Comparison of ENCODE assay signal across 9 cellular contexts in genomic region chr3:10551821-10552630, GRCh38. TPM values are rescaled to one million over a fixed set of nuclear protein-coding genes. Genes with fewer than 3 reads are reported as not detected.
DNase-seq lines count a peak whose midpoint lies in the region; ATAC-seq and TF ChIP-seq lines count a peak whose summit lies in the region.
"Had no signal": no experiment of that assay in that cellular context is flagged by ENCODE, and none has a peak within 500 bp of the region (broad histone marks: within the 10 kb centered on the region; RNA-seq: fewer than 3 reads in every experiment).

No MANE protein-coding gene starts in this region.

- DNase-seq in HCEC 1CT, result peak; percentile 11
- peak in 33 of 34 experiments; percentile 19 to 76 (median 43) for DNase-seq in T-cell
- peak; percentile 87 for DNase-seq in lower lobe of right lung
- peak; percentile 65 for DNase-seq in stimulated activated CD8-positive, alpha-beta memory T cell treated with anti-CD3 and anti-CD28 coated beads, Interleukin-7, amount 100 ng/mL, for 24 hours (ENCODE audit: low read depth)
- no peak for DNase-seq in NCI-H524 (lab: John Stamatoyannopoulos, UW)

- ATAC-seq in T-cell (replicated peaks in 1 of 4) (peak; percentile 86 to 92 (median 88)), lower lobe of right lung (peak; percentile 80 to 85), HG03521 (IDR thresholded peaks at IDR 0.05; ENCODE audit: unreplicated experiment) (no peak), GM18519 (IDR thresholded peaks at IDR 0.05; ENCODE audit: low FRiP score, unreplicated experiment) (no peak)

- intact Hi-C loops in lower lobe of right lung (cut with DNase I), result no loop called here

- H3K27me3 ChIP-seq in lower lobe of right lung (ENCODE audit: low read depth), result peaks cover 6% of the 10 kb centered on the region

- H3K4me1 Mint-ChIP-seq in T-cell, result peaks cover 16 to 51% (median 32%) of the 10 kb centered on the region in 3 donors
- peaks cover 31% of the 10 kb centered on the region for H3K4me1 Mint-ChIP-seq in activated naive CD4-positive, alpha-beta T cell treated with anti-CD3 and anti-CD28 coated beads, Interleukin-2, amount 50 U/mL, for 24 hours

- no peak overlapping the region for H3K4me3 ChIP-seq in lower lobe of right lung

- H3K27ac ChIP-seq in lower lobe of right lung, result no peak overlapping the region
- H3K27ac ChIP-seq: KMS-11 had no signal

- POLR2A ChIA-PET in T-cell (lab: Charles Lee), result interaction anchor here in 1 of 2 donors (0.5 kb wide), 1 partner anchor 828 kb away, joined by 5 read pairs; no protein-coding TSS in a partner anchor

- no peaks in the 10 kb centered on the region for H3K36me3 Mint-ChIP-seq in T-cell
- H3K36me3 Mint-ChIP-seq in activated naive CD4-positive, alpha-beta T cell treated with anti-CD3 and anti-CD28 coated beads, Interleukin-2, amount 50 U/mL, for 24 hours, result no peaks in the 10 kb centered on the region

- H3K9me3 Mint-ChIP-seq in T-cell, result no peaks in the 10 kb centered on the region
- no peaks in the 10 kb centered on the region for H3K9me3 Mint-ChIP-seq in activated naive CD4-positive, alpha-beta T cell treated with anti-CD3 and anti-CD28 coated beads, Interleukin-2, amount 50 U/mL, for 24 hours

- no peaks in the 10 kb centered on the region for H3K9me3 ChIP-seq in lower lobe of right lung

- H3K4me1 ChIP-seq in lower lobe of right lung, result no peaks in the 10 kb centered on the region

- CTCF ChIA-PET in T-cell (lab: Charles Lee), result interaction anchor here in 1 of 2 donors (0.6 kb wide), 1 partner anchor 626 kb away, joined by 5 read pairs; no protein-coding TSS in a partner anchor

- H3K36me3 ChIP-seq in lower lobe of right lung, result no peaks in the 10 kb centered on the region

- no peak for TF ChIP-seq CTCF in lower lobe of right lung (IDR thresholded peaks at IDR 0.05)

- H3K4me3 Mint-ChIP-seq in T-cell, result peak overlapping the region; percentile 25 to 70 (median 62)
- peak overlapping the region; percentile 50 for H3K4me3 Mint-ChIP-seq in activated naive CD4-positive, alpha-beta T cell treated with anti-CD3 and anti-CD28 coated beads, Interleukin-2, amount 50 U/mL, for 24 hours

- peaks cover 2 to 7% of the 10 kb centered on the region in 2 donors for H3K27me3 Mint-ChIP-seq in T-cell
- H3K27me3 Mint-ChIP-seq in activated naive CD4-positive, alpha-beta T cell treated with anti-CD3 and anti-CD28 coated beads, Interleukin-2, amount 50 U/mL, for 24 hours, result no peaks in the 10 kb centered on the region

- peak overlapping the region; percentile 79 to 85 for H3K27ac Mint-ChIP-seq in T-cell
- no peak overlapping the region for H3K27ac Mint-ChIP-seq in activated naive CD4-positive, alpha-beta T cell treated with anti-CD3 and anti-CD28 coated beads, Interleukin-2, amount 50 U/mL, for 24 hours

RNA-seq across cellular contexts. Expression of gene ATP2B2, which starts 46.6 kb away (rescaled TPM):
- total RNA-seq in T-cell (not detected), lower lobe of right lung (0.09 TPM)

Comparison
In these comparisons a context has a peak if more than half of its experiments do, and no peak if none do; other contexts are left out.
1. DNase-seq: peak in HCEC 1CT (single experiment), T-cell (33 of 34), lower lobe of right lung (single experiment) and stimulated activated CD8-positive, alpha-beta memory T cell treated with anti-CD3 and anti-CD28 coated beads, Interleukin-7, amount 100 ng/mL, for 24 hours (single experiment); none in NCI-H524 (0 of 2).
2. ATAC-seq: peak in T-cell (4 of 4) and lower lobe of right lung (2 of 2); none in HG03521 (single experiment) and GM18519 (single experiment).